ENCODE assay signal across 1 cellular context in the genomic region with DNA sequence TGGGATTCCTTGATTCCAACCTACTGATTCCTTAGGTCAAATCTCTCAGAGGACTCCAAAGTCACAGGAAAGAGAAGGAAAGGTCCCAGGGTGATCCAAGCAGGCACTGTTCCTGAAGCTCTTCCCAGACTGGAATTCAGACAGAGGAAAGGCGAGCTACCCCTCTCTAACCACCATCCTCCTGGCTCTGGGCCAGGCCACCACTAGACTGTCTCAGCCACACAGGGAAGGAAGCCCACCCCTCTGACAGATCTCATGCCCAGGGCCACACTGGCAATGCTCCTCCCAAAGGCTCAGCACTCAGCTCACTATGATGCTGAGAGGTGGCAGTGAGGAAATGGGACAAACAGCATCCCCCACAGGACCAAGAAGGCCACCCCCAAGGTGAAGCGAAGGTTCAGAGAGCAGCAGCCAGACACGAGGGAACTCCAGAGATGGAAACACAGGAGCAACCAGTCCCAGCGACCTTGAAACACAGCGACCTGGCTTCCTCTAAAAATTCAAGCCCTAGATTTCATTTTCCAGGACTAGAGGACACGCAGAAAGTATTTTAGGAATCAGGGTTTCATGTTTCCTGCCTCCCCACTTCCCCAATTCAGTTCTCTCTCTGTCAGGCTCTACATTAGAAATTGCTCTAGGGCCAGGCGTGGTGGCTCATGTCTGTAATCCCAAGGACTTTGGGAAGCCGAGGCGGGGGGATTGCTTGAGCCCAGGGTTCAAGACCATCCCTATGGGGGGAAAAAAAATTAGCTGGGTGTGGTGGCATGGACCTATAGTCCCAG.
TF ChIP-seq lines count a peak whose summit lies in the region.

No MANE protein-coding gene starts in this region.

TF ChIP-seq in GM23338, 12 proteins besides CTCF, POLR2A, EP300 and RAD21 (continued from another document):
- TF ChIP-seq, protein P1, sequence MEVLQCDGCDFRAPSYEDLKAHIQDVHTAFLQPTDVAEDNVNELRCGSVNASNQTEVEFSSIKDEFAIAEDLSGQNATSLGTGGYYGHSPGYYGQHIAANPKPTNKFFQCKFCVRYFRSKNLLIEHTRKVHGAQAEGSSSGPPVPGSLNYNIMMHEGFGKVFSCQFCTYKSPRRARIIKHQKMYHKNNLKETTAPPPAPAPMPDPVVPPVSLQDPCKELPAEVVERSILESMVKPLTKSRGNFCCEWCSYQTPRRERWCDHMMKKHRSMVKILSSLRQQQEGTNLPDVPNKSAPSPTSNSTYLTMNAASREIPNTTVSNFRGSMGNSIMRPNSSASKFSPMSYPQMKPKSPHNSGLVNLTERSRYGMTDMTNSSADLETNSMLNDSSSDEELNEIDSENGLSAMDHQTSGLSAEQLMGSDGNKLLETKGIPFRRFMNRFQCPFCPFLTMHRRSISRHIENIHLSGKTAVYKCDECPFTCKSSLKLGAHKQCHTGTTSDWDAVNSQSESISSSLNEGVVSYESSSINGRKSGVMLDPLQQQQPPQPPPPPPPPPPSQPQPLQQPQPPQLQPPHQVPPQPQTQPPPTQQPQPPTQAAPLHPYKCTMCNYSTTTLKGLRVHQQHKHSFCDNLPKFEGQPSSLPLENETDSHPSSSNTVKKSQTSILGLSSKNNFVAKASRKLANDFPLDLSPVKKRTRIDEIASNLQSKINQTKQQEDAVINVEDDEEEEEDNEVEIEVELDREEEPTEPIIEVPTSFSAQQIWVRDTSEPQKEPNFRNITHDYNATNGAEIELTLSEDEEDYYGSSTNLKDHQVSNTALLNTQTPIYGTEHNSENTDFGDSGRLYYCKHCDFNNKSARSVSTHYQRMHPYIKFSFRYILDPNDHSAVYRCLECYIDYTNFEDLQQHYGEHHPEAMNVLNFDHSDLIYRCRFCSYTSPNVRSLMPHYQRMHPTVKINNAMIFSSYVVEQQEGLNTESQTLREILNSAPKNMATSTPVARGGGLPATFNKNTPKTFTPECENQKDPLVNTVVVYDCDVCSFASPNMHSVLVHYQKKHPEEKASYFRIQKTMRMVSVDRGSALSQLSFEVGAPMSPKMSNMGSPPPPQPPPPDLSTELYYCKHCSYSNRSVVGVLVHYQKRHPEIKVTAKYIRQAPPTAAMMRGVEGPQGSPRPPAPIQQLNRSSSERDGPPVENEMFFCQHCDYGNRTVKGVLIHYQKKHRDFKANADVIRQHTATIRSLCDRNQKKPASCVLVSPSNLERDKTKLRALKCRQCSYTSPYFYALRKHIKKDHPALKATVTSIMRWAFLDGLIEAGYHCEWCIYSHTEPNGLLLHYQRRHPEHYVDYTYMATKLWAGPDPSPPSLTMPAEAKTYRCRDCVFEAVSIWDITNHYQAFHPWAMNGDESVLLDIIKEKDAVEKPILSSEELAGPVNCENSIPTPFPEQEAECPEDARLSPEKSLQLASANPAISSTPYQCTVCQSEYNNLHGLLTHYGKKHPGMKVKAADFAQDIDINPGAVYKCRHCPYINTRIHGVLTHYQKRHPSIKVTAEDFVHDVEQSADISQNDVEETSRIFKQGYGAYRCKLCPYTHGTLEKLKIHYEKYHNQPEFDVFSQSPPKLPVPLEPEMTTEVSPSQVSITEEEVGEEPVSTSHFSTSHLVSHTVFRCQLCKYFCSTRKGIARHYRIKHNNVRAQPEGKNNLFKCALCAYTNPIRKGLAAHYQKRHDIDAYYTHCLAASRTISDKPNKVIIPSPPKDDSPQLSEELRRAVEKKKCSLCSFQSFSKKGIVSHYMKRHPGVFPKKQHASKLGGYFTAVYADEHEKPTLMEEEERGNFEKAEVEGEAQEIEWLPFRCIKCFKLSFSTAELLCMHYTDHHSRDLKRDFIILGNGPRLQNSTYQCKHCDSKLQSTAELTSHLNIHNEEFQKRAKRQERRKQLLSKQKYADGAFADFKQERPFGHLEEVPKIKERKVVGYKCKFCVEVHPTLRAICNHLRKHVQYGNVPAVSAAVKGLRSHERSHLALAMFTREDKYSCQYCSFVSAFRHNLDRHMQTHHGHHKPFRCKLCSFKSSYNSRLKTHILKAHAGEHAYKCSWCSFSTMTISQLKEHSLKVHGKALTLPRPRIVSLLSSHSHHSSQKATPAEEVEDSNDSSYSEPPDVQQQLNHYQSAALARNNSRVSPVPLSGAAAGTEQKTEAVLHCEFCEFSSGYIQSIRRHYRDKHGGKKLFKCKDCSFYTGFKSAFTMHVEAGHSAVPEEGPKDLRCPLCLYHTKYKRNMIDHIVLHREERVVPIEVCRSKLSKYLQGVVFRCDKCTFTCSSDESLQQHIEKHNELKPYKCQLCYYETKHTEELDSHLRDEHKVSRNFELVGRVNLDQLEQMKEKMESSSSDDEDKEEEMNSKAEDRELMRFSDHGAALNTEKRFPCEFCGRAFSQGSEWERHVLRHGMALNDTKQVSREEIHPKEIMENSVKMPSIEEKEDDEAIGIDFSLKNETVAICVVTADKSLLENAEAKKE (CRISPR knock-in tag; IDR thresholded peaks at IDR 0.05) = no peak
- TF ChIP-seq EZH2phosphoT487 (IDR thresholded peaks at IDR 0.05; ENCODE audit: unreplicated experiment) = no peak
- no peak for TF ChIP-seq JUNB (IDR thresholded peaks at IDR 0.05; ENCODE audit: unreplicated experiment)
- TF ChIP-seq POLR2AphosphoS5 (IDR thresholded peaks at IDR 0.05; ENCODE audit: low read depth) = no peak
- TF ChIP-seq, protein P2, sequence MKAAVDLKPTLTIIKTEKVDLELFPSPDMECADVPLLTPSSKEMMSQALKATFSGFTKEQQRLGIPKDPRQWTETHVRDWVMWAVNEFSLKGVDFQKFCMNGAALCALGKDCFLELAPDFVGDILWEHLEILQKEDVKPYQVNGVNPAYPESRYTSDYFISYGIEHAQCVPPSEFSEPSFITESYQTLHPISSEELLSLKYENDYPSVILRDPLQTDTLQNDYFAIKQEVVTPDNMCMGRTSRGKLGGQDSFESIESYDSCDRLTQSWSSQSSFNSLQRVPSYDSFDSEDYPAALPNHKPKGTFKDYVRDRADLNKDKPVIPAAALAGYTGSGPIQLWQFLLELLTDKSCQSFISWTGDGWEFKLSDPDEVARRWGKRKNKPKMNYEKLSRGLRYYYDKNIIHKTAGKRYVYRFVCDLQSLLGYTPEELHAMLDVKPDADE (IDR thresholded peaks at IDR 0.05) = no peak
- no peak for TF ChIP-seq STAT1 (IDR thresholded peaks at IDR 0.05; ENCODE audit: unreplicated experiment)
